11 cellular contexts compared by ENCODE assay signal in the genomic region with DNA sequence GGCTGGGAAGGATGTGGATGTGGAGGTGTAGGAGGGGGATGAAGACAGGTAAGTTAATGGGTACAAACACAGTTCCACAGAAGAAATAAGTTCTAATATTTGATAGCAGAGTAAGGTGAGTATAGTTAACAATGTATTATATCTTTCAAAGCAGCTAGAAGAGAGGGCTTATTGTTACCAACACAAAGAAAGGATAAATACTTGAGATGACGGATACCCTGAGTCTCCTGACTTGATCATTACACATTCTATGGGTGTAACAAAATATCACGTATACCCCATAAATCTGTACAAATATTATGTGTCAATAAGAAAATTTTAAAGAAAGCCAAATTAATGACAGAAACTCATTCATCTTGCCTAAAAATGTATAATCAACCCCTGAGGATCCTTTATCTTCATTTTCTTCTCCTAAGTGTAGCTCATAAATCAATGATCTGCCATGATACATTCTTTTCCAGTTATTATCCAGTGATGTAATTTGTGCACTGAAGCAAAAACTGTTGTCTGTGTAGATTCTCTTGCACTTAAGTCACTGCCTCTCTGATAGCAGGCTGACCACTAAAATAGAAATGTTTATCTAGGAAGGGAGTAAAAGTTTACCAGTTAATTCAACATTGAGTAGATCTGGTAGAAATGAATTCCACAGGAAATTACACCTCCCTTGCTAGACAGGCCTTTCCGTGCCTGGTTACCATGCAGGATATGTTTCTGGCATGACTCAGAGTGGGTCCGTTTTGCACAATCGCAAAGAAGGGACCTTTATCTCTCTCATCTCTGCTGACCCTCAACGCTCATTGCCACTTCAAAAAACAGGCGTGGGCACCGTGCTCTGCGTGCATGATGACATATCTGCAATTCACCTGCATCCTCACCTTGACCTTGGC.
DNase-seq lines count a peak whose midpoint lies in the region; ATAC-seq and FAIRE-seq lines count a peak whose summit lies in the region.
"Had no signal": no experiment of that assay in that cellular context is flagged by ENCODE, and none has a peak within 500 bp of the region (broad histone marks: within the 10 kb centered on the region; RNA-seq: fewer than 3 reads in every experiment).

No MANE protein-coding gene starts in this region.

- H3K4me3 ChIP-seq in effector memory CD4-positive, alpha-beta T cell (ENCODE audit: insufficient read depth, low read depth, low read length, poor library complexity, severe bottlenecking) = no peak overlapping the region
- H3K4me3 ChIP-seq: stomach had no signal

- no peaks in the 10 kb centered on the region for H3K36me3 ChIP-seq in effector memory CD4-positive, alpha-beta T cell (ENCODE audit: control insufficient read depth, insufficient read depth, low read length)
- H3K36me3 ChIP-seq: stomach had no signal

- H3K9me3 ChIP-seq in effector memory CD4-positive, alpha-beta T cell (ENCODE audit: control insufficient read depth, low read length) = no peaks in the 10 kb centered on the region
- H3K9me3 ChIP-seq: stomach had no signal

- peak; percentile 99 for FAIRE-seq in RCC 7860 (lab: Jason Lieb, UNC)
- FAIRE-seq: small intestine had no signal

- no peaks in the 10 kb centered on the region for H3K27me3 ChIP-seq in effector memory CD4-positive, alpha-beta T cell (replicated peaks; ENCODE audit: control insufficient read depth, insufficient read depth, low read length, poor library complexity, severe bottlenecking)

- no peak overlapping the region for H3K27ac ChIP-seq in effector memory CD4-positive, alpha-beta T cell (ENCODE audit: insufficient read depth, low read length, poor library complexity, severe bottlenecking)
- H3K27ac ChIP-seq: stomach had no signal

- H3K4me1 ChIP-seq in effector memory CD4-positive, alpha-beta T cell (ENCODE audit: control insufficient read depth, insufficient read depth, low read length, poor library complexity, severe bottlenecking) = no peaks in the 10 kb centered on the region

- ATAC-seq in GM19452 (IDR thresholded peaks at IDR 0.05; ENCODE audit: unreplicated experiment) = no peak
- ATAC-seq: activated CD4-positive, alpha-beta T cell treated with anti-CD3 and anti-CD28 coated beads for 36 hours had no signal

- peak; percentile 92 for DNase-seq in H4 (ENCODE audit: low spot score)
- DNase-seq in RCC 7860 (ENCODE audit: low spot score) = peak; percentile 100
- peak; percentile 56 for DNase-seq in fibroblast of gingiva (ENCODE audit: low read depth)
- peak; percentile 52 for DNase-seq in retina
- no peak for DNase-seq in iPS-NIHi7 (ENCODE audit: extremely low spot score)
- no peak for DNase-seq in effector memory CD4-positive, alpha-beta T cell
- DNase-seq: activated CD4-positive, alpha-beta T cell treated with anti-CD3 and anti-CD28 coated beads for 36 hours; aorta; small intestine; stomach had no signal

Comparison
In these comparisons a context has a peak if more than half of its experiments do, and no peak if none do; other contexts are left out.
1. DNase-seq: peak in H4 (single experiment), RCC 7860 (single experiment), fibroblast of gingiva (single experiment) and retina (single experiment); none in iPS-NIHi7 (single experiment) and effector memory CD4-positive, alpha-beta T cell (0 of 3).